Comparison of ENCODE assay signal across 1 cellular context in the genomic region with DNA sequence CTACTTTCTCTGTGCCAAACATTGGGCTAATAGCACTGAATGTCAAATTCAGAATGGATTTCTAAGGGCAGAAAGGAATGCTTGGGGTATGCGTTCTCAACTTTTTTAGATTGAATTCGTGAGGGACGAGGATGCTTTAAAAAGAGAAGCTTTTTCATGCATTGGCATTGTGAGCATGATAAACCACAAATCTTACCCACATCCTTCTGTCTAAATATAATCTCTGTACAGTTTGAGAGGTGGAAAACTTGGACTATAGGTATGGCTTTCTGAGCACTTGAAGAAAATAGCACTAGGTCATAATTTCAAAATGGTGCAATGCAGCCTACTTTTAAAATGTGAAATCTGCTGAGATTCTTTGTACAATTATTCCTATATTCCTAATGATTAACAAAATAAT.
TF ChIP-seq lines count a peak whose summit lies in the region.

No MANE protein-coding gene starts in this region.

TF ChIP-seq in endothelial cell of umbilical vein, 7 proteins besides CTCF, POLR2A, EP300 and RAD21 (continued from another document):
- no peak for TF ChIP-seq FOS (IDR thresholded peaks at IDR 0.05; ENCODE audit: borderline replicate concordance, insufficient read depth, low read length)
- TF ChIP-seq MAX (IDR thresholded peaks at IDR 0.05; ENCODE audit: insufficient read depth, insufficient read length): no peak
- TF ChIP-seq MYC (IDR thresholded peaks at IDR 0.05; ENCODE audit: low read depth, low read length): no peak
